9 cellular contexts compared by ENCODE assay signal in the genomic region with DNA sequence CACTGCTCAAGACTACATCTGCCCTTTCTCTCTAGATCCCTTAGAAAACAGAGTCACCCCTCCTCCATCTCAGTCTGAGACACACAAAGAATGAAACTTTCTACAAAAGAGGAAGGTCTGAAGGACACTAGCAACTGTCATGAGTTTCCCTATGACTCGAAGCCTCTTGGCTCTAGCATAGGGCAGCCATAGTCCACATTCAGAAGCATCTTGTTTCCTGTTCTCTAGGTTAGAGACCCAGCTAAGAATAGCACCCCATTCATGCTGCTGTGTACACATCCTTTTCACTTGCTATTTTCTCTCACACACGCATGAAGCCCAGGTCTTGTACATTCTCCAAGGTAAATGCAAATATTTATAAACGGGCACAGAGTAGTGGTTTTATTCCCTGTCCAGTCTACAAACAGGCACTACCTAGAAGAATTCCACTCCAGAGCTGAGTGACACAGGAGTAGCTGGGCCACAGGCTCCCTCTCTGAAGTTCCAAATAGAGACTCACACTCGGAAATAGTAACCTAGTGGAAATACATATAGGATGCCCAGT. TPM values are rescaled to one million over a fixed set of nuclear protein-coding genes. Genes with fewer than 3 reads are reported as not detected.
DNase-seq lines count a peak whose midpoint lies in the region; ATAC-seq and TF ChIP-seq lines count a peak whose summit lies in the region.
"Not testable (repeated sequence)": the region's sequence is repeated elsewhere in the genome, so short reads cannot be mapped to it uniquely, and the experiment has no call there.
"Had no signal": no experiment of that assay in that cellular context is flagged by ENCODE, and none has a peak within 500 bp of the region (broad histone marks: within the 10 kb centered on the region; RNA-seq: fewer than 3 reads in every experiment).

No MANE protein-coding gene starts in this region.

- H3K36me3 Mint-ChIP-seq in activated T-helper 17 cell treated with anti-CD3 and anti-CD28 coated beads, Interleukin-2, amount 50 U/mL, for 72 hours (ENCODE audit: low read depth), result not testable (repeated sequence)

- not testable (repeated sequence) for H3K4me1 Mint-ChIP-seq in activated T-helper 17 cell treated with anti-CD3 and anti-CD28 coated beads, Interleukin-2, amount 50 U/mL, for 72 hours

- not testable (repeated sequence) for H3K4me3 ChIP-seq in left lung, upper lobe of right lung

- H3K9me3 Mint-ChIP-seq in activated T-helper 17 cell treated with anti-CD3 and anti-CD28 coated beads, Interleukin-2, amount 50 U/mL, for 72 hours, result not testable (repeated sequence)

- H3K27ac ChIP-seq in left lung, upper lobe of right lung: not testable (repeated sequence)

- H3K27me3 Mint-ChIP-seq in activated T-helper 17 cell treated with anti-CD3 and anti-CD28 coated beads, Interleukin-2, amount 50 U/mL, for 72 hours, result not testable (repeated sequence)

- intact Hi-C loops in left lung (cut with DNase I); upper lobe of right lung (cut with DNase I): not testable (repeated sequence)

- not testable (repeated sequence) for H3K4me3 Mint-ChIP-seq in activated T-helper 17 cell treated with anti-CD3 and anti-CD28 coated beads, Interleukin-2, amount 50 U/mL, for 72 hours

- H3K27me3 ChIP-seq in left lung, upper lobe of right lung: not testable (repeated sequence)

- not testable (repeated sequence) for DNase-seq in left lung, upper lobe of right lung

- TF ChIP-seq CTCF in left lung (IDR thresholded peaks at IDR 0.05); upper lobe of right lung (IDR thresholded peaks at IDR 0.05): not testable (repeated sequence)

- not testable (repeated sequence) for H3K4me1 ChIP-seq in left lung, upper lobe of right lung

- H3K27ac Mint-ChIP-seq in activated T-helper 17 cell treated with anti-CD3 and anti-CD28 coated beads, Interleukin-2, amount 50 U/mL, for 72 hours, result not testable (repeated sequence)

- not testable (repeated sequence) for H3K36me3 ChIP-seq in left lung, upper lobe of right lung

- not testable (repeated sequence) for H3K9me3 ChIP-seq in left lung, upper lobe of right lung

- ATAC-seq in GM18870 (IDR thresholded peaks at IDR 0.05; ENCODE audit: unreplicated experiment) (peak; percentile 98), GM21360 (IDR thresholded peaks at IDR 0.05; ENCODE audit: unreplicated experiment) (peak; percentile 98), HG02623 (IDR thresholded peaks at IDR 0.05; ENCODE audit: unreplicated experiment) (peak; percentile 98), HG03064 (IDR thresholded peaks at IDR 0.05; ENCODE audit: low read depth, unreplicated experiment) (peak; percentile 98), HG03469 (IDR thresholded peaks at IDR 0.05; ENCODE audit: unreplicated experiment) (peak; percentile 99), left lung (peak; percentile 93), upper lobe of right lung (peak; percentile 91)
- ATAC-seq in activated T-helper 17 cell treated with anti-CD3 and anti-CD28 coated beads, Interleukin-2, amount 50 U/mL, for 72 hours (replicated peaks), result peak; percentile 96

RNA-seq across cellular contexts. Expression of gene SRGAP2B, which starts 39.8 kb away (rescaled TPM):
- 10 to 100 TPM; 24.1 to 24.4 TPM for total RNA-seq in activated T-helper 17 cell treated with anti-CD3 and anti-CD28 coated beads, Interleukin-2, amount 50 U/mL, for 72 hours
- total RNA-seq in left lung (10 to 100 TPM; 28.3 to 34.5 TPM), upper lobe of right lung (35.1 TPM)

RNA-seq across cellular contexts. Expression of gene FAM72D, which starts 40.5 kb away (rescaled TPM):
- 10 to 100 TPM; 11.0 to 14.7 TPM for total RNA-seq in activated T-helper 17 cell treated with anti-CD3 and anti-CD28 coated beads, Interleukin-2, amount 50 U/mL, for 72 hours
- total RNA-seq in left lung (under 1 TPM; 0.41 to 0.84 TPM), upper lobe of right lung (0.43 TPM)
- total RNA-seq: thoracic aorta had no signal
